32 cellular contexts compared by ENCODE assay signal in genomic region chr11:21040615-21041014, GRCh38.
"Had no signal": no experiment of that assay in that cellular context is flagged by ENCODE, and none has a peak within 500 bp of the region (broad histone marks: within the 10 kb centered on the region; RNA-seq: fewer than 3 reads in every experiment).

No MANE protein-coding gene starts in this region.

- ATAC-seq: activated CD8-positive, alpha-beta T cell treated with anti-CD3 and anti-CD28 coated beads for 36 hours; activated naive CD4-positive, alpha-beta T cell treated with anti-CD3 and anti-CD28 coated beads, Interleukin-2, amount 50 U/mL, for 72 hours; activated T-cell treated with anti-CD3 and anti-CD28 coated beads, Interleukin-2, amount 50 U/mL, for 4 hours; activated T-cell treated with anti-CD3 and anti-CD28 coated beads, Interleukin-2, amount 50 U/mL, for 72 hours; activated T-helper 17 cell treated with anti-CD3 and anti-CD28 coated beads, Interleukin-2, amount 50 U/mL, for 72 hours; body of pancreas had no signal

- DNase-seq: activated B cell treated with CpG ODN at 0.5 μM for 24 hours; activated CD4-positive, alpha-beta memory T cell treated with anti-CD3 and anti-CD28 coated beads for 36 hours; activated CD4-positive, alpha-beta T cell treated with anti-CD3 and anti-CD28 coated beads for 4 hours; activated CD4-positive, alpha-beta T cell treated with anti-CD3 and anti-CD28 coated beads, Interleukin-2, amount 10 ng/mL, durations not matched to agents 24 days and 14 days; activated CD4-positive, alpha-beta T cell treated with anti-CD3 and anti-CD28 coated beads, Interleukin-2, amount 50 U/mL, for 1 hour; activated CD4-positive, alpha-beta T cell treated with anti-CD3 and anti-CD28 coated beads, Interleukin-2, amount 50 U/mL, for 4 hours; activated CD4-positive, CD25-positive, alpha-beta regulatory T cell treated with anti-CD3 and anti-CD28 coated beads, Interleukin-2, amount 50 U/mL, for 72 hours; activated CD8-positive, alpha-beta memory T cell treated with anti-CD3 and anti-CD28 coated beads, Interleukin-2, amount 50 U/mL, for 4 hours; activated CD8-positive, alpha-beta T cell treated with anti-CD3 and anti-CD28 coated beads for 36 hours; activated effector memory CD4-positive, alpha-beta T cell treated with anti-CD3 and anti-CD28 coated beads, Interleukin-2, amount 50 U/mL, for 16 hours; activated gamma-delta T cell treated with Interleukin-2 at 50 U/mL for 16 hours; activated naive CD4-positive, alpha-beta T cell; activated naive CD4-positive, alpha-beta T cell treated with anti-CD3 and anti-CD28 coated beads for 36 hours; activated naive CD4-positive, alpha-beta T cell treated with anti-CD3 and anti-CD28 coated beads, Interleukin-2, amount 50 U/mL, for 16 hours; activated naive CD8-positive, alpha-beta T cell treated with anti-CD3 and anti-CD28 coated beads for 36 hours; activated T-cell treated with anti-CD3 and anti-CD28 coated beads for 4 hours; activated T-cell treated with anti-CD3 and anti-CD28 coated beads, Interleukin-2, amount 50 U/mL, for 1 hour; activated T-cell treated with anti-CD3 and anti-CD28 coated beads, Interleukin-2, amount 50 U/mL, for 4 hours; activated T-cell treated with anti-CD3 and anti-CD28 coated beads, Interleukin-2, amount 50 U/mL, for 72 hours; adrenal gland; amniotic stem cell; aorta; body of pancreas; brain microvascular endothelial cell; central memory CD4-positive, alpha-beta T cell; T-helper 2 cell; T-helper 9 cell had no signal

- H3K27ac Mint-ChIP-seq: activated B cell treated with CpG ODN at 0.5 μM for 24 hours; activated CD4-positive, alpha-beta memory T cell treated with anti-CD3 and anti-CD28 coated beads for 36 hours; activated CD4-positive, alpha-beta T cell treated with anti-CD3 and anti-CD28 coated beads, Interleukin-2, amount 10 ng/mL, durations not matched to agents 24 days and 14 days; activated CD8-positive, alpha-beta T cell treated with anti-CD3 and anti-CD28 coated beads for 36 hours; activated naive CD4-positive, alpha-beta T cell treated with anti-CD3 and anti-CD28 coated beads for 36 hours; activated naive CD4-positive, alpha-beta T cell treated with anti-CD3 and anti-CD28 coated beads, Interleukin-2, amount 50 U/mL, for 72 hours; activated naive CD8-positive, alpha-beta T cell treated with anti-CD3 and anti-CD28 coated beads for 36 hours; activated T-cell treated with anti-CD3 and anti-CD28 coated beads, Interleukin-2, amount 50 U/mL, for 72 hours; activated T-helper 1 cell treated with anti-CD3 and anti-CD28 coated beads, Interleukin-12 subunit alpha, Interleukin-12 subunit beta, Interleukin-2, Interleukin-4 antibody, amounts not matched to agents 30 ng/mL and 10 ng/mL and 1 ng/mL, durations not matched to agents 14 hours and 24 hours and 36 hours; activated T-helper 17 cell treated with anti-CD3 and anti-CD28 coated beads, Interleukin-2, amount 50 U/mL, for 72 hours; T-helper 1 cell treated with Interleukin-12 subunit alpha and Interleukin-12 subunit beta and Interleukin-4 antibody, amounts not matched to agents 30 μg/mL and 1 μg/mL, for 36 hours; T-helper 2 cell treated with Interferon-gamma antibody and Interleukin-4, amounts not matched to agents 5 μg/mL and 100 μg/mL, for 36 hours had no signal

- H3K27me3 Mint-ChIP-seq: activated B cell treated with CpG ODN at 0.5 μM for 24 hours; activated CD4-positive, alpha-beta memory T cell treated with anti-CD3 and anti-CD28 coated beads for 36 hours; activated CD4-positive, alpha-beta T cell treated with anti-CD3 and anti-CD28 coated beads, Interleukin-2, amount 10 ng/mL, durations not matched to agents 24 days and 14 days; activated CD8-positive, alpha-beta T cell treated with anti-CD3 and anti-CD28 coated beads for 36 hours; activated naive CD8-positive, alpha-beta T cell treated with anti-CD3 and anti-CD28 coated beads for 36 hours; activated T-helper 17 cell treated with anti-CD3 and anti-CD28 coated beads, Interleukin-2, amount 50 U/mL, for 72 hours had no signal

- H3K36me3 Mint-ChIP-seq: activated CD4-positive, alpha-beta memory T cell treated with anti-CD3 and anti-CD28 coated beads for 36 hours; activated naive CD4-positive, alpha-beta T cell treated with anti-CD3 and anti-CD28 coated beads, Interleukin-2, amount 50 U/mL, for 72 hours; activated naive CD8-positive, alpha-beta T cell treated with anti-CD3 and anti-CD28 coated beads for 36 hours had no signal

- H3K9me3 Mint-ChIP-seq: activated T-helper 1 cell treated with anti-CD3 and anti-CD28 coated beads, Interleukin-12 subunit alpha, Interleukin-12 subunit beta, Interleukin-2, Interleukin-4 antibody, amounts not matched to agents 30 ng/mL and 10 ng/mL and 1 ng/mL, durations not matched to agents 14 hours and 24 hours and 36 hours had no signal

- H3K4me3 Mint-ChIP-seq: activated B cell treated with CpG ODN at 0.5 μM for 24 hours; activated CD4-positive, alpha-beta memory T cell treated with anti-CD3 and anti-CD28 coated beads for 36 hours; activated CD4-positive, alpha-beta T cell treated with anti-CD3 and anti-CD28 coated beads, Interleukin-2, amount 10 ng/mL, durations not matched to agents 24 days and 14 days; activated CD8-positive, alpha-beta T cell treated with anti-CD3 and anti-CD28 coated beads for 36 hours; activated naive CD4-positive, alpha-beta T cell treated with anti-CD3 and anti-CD28 coated beads for 36 hours; activated naive CD8-positive, alpha-beta T cell treated with anti-CD3 and anti-CD28 coated beads for 36 hours; activated T-cell treated with anti-CD3 and anti-CD28 coated beads, Interleukin-2, amount 50 U/mL, for 4 hours; activated T-cell treated with anti-CD3 and anti-CD28 coated beads, Interleukin-2, amount 50 U/mL, for 72 hours; activated T-helper 1 cell treated with anti-CD3 and anti-CD28 coated beads, Interleukin-12 subunit alpha, Interleukin-12 subunit beta, Interleukin-2, Interleukin-4 antibody, amounts not matched to agents 30 ng/mL and 10 ng/mL and 1 ng/mL, durations not matched to agents 14 hours and 24 hours and 36 hours; activated T-helper 17 cell treated with anti-CD3 and anti-CD28 coated beads, Interleukin-2, amount 50 U/mL, for 72 hours; T-helper 1 cell treated with Interleukin-12 subunit alpha and Interleukin-12 subunit beta and Interleukin-4 antibody, amounts not matched to agents 30 μg/mL and 1 μg/mL, for 36 hours; T-helper 2 cell treated with Interferon-gamma antibody and Interleukin-4, amounts not matched to agents 5 μg/mL and 100 μg/mL, for 36 hours had no signal

- H3K4me1 Mint-ChIP-seq: activated B cell treated with CpG ODN at 0.5 μM for 24 hours; activated CD4-positive, alpha-beta T cell treated with anti-CD3 and anti-CD28 coated beads, Interleukin-2, amount 10 ng/mL, durations not matched to agents 24 days and 14 days; activated naive CD8-positive, alpha-beta T cell treated with anti-CD3 and anti-CD28 coated beads for 36 hours; activated T-helper 17 cell treated with anti-CD3 and anti-CD28 coated beads, Interleukin-2, amount 50 U/mL, for 72 hours had no signal
